19 cellular contexts compared by ENCODE assay signal in genomic region chr9:126592461-126592860, GRCh38. TPM values are rescaled to one million over a fixed set of nuclear protein-coding genes. Genes with fewer than 3 reads are reported as not detected.
DNase-seq lines count a peak whose midpoint lies in the region; FAIRE-seq and TF ChIP-seq lines count a peak whose summit lies in the region.
"Had no signal": no experiment of that assay in that cellular context is flagged by ENCODE, and none has a peak within 500 bp of the region (broad histone marks: within the 10 kb centered on the region; RNA-seq: fewer than 3 reads in every experiment).

No MANE protein-coding gene starts in this region.

- no peak for TF ChIP-seq EP300 in H1 (IDR thresholded peaks at IDR 0.05; ENCODE audit: borderline replicate concordance in 1 of 2, low read depth in 2 of 2, low read length in 2 of 2)

- H2BK12ac ChIP-seq in H1 (ENCODE audit: low read depth, low read length): no peak overlapping the region

- H3K18ac ChIP-seq in H1 (ENCODE audit: extremely low read depth, low read length): no peak overlapping the region

- H4K91ac ChIP-seq in H1 (replicated peaks; ENCODE audit: insufficient read length, low read length): no peak overlapping the region

- peaks cover 3% of the 10 kb centered on the region; the same call in 1 of the 2 replicates for H3K4me1 ChIP-seq in HAP-1
- peaks cover 0 to 6% (median under 1%) of the 10 kb centered on the region in 4 experiments; a peak in 1 of 7 replicates for H3K4me1 ChIP-seq in H1 (replicated peaks in 1 of 4; ENCODE audit: control insufficient read depth in 3 of 4, insufficient read depth in 4 of 4, low read length in 3 of 4)
- no peaks in the 10 kb centered on the region for H3K4me1 ChIP-seq in parathyroid adenoma

- no peak overlapping the region for H4K8ac ChIP-seq in H1 (ENCODE audit: extremely low read depth, insufficient read depth, low read length)

- peaks cover 6% of the 10 kb centered on the region; the same call in 1 of the 2 replicates for H3K27me3 ChIP-seq in HAP-1 (ENCODE audit: low read depth)
- no peaks in the 10 kb centered on the region; a peak in 1 of 7 replicates for H3K27me3 ChIP-seq in H1 (replicated peaks in 1 of 4; ENCODE audit: control insufficient read depth in 3 of 4, extremely low read depth in 1 of 4, insufficient read depth in 3 of 4, low read length in 3 of 4)
- H3K27me3 ChIP-seq in parathyroid adenoma (ENCODE audit: control insufficient read depth, insufficient read depth, low read length): no peaks in the 10 kb centered on the region

- FAIRE-seq in H1 (lab: Jason Lieb, UNC): no peak
- FAIRE-seq: D721Med, GM12892, GM18507, H54 had no signal

- POLR2A ChIA-PET in H1 (lab: Charles Lee; ENCODE audit: partially characterized antibody): no interaction called here

- H3K9ac ChIP-seq in H1 (replicated peaks in 1 of 4; ENCODE audit: extremely low read depth in 1 of 4, low read depth in 3 of 4, low read length in 3 of 4) (no peak overlapping the region), parathyroid adenoma (no peak overlapping the region)
- H3K9ac ChIP-seq: GM23248, KMS-11 had no signal

- no peaks in the 10 kb centered on the region for H4K20me1 ChIP-seq in H1 (replicated peaks in 1 of 2; ENCODE audit: control insufficient read depth in 1 of 2, insufficient read depth in 2 of 2, low read length in 2 of 2)

- no peak overlapping the region for H2BK5ac ChIP-seq in H1 (ENCODE audit: low read depth, low read length)

- no peaks in the 10 kb centered on the region for H3K23me2 ChIP-seq in H1 (ENCODE audit: low read depth, low read length)

- H2BK15ac ChIP-seq in H1 (ENCODE audit: low read length): no peak overlapping the region

- H3K4ac ChIP-seq in H1 (replicated peaks; ENCODE audit: insufficient read length, low read depth, low read length): no peak overlapping the region

- no peak overlapping the region for H2AK5ac ChIP-seq in H1 (ENCODE audit: low read depth, low read length)

- TF ChIP-seq RAD21 in H1 (IDR thresholded peaks at IDR 0.05 in 1 of 2, conservative IDR thresholded peaks at IDR 0.05 in 1 of 2; ENCODE audit: low read depth in 2 of 2, low read length in 2 of 2): no peak

- no peak overlapping the region for H4K5ac ChIP-seq in H1 (ENCODE audit: insufficient read length, low read depth, low read length)

- CTCF ChIA-PET in H1 (lab: Charles Lee; ENCODE audit: partially characterized antibody): interaction anchor here (1.2 to 2.8 kb wide), 6 partner anchors 11 to 111 kb away, joined by 3 to 8 read pairs (median 6); no protein-coding TSS in a partner anchor

- H2BK20ac ChIP-seq in H1 (ENCODE audit: low read length): no peak overlapping the region

- DNase-seq in HAP-1 (ENCODE audit: low spot score in 2 of 2) (peak; percentile 55 to 73), SK-MEL-5 (ENCODE audit: low read depth, low spot score) (peak; percentile 28), H1 (ENCODE audit: low read depth in 1 of 2, low spot score in 2 of 2) (no peak), AML-193 (lab: John Stamatoyannopoulos, UW) (no peak), DMS79 treated with DMSO at 0.1 percent for 48 hours (lab: John Stamatoyannopoulos, UW) (no peak)
- no peak for DNase-seq in activated CD4-positive, alpha-beta T cell treated with anti-CD3 and anti-CD28 coated beads for 4 hours
- DNase-seq: ACHN; Caco-2; CD4-positive, alpha-beta T cell; GDM1; GM23248 had no signal

- TF ChIP-seq CTCF in H1 (IDR thresholded peaks at IDR 0.05; ENCODE audit: control extremely low read depth in 1 of 3, insufficient read depth in 1 of 3, low read depth in 1 of 3, low read length in 3 of 3) (no peak), parathyroid adenoma (IDR thresholded peaks at IDR 0.05) (no peak)

- no peak overlapping the region for H3K4me3 ChIP-seq in HAP-1
- no peak overlapping the region for H3K4me3 ChIP-seq in H1 (ENCODE audit: extremely low read depth in 1 of 4, insufficient read depth in 2 of 4, low read depth in 3 of 4, low read length in 4 of 4)
- no peak overlapping the region for H3K4me3 ChIP-seq in parathyroid adenoma (ENCODE audit: low read depth, low read length)
- H3K4me3 ChIP-seq: GM23248 had no signal

- no peak overlapping the region for H2BK120ac ChIP-seq in H1 (replicated peaks; ENCODE audit: low read depth, low read length)

- 73% methylated on average over 8 of the region's 8 CpGs; no CpG with 5 or more reads in 1 of the 2 experiments for WGBS in H1 (ENCODE audit: extremely low coverage in 1 of 2, insufficient coverage in 1 of 2, insufficient read length in 1 of 2, insufficient replicate concordance in 2 of 2, low coverage in 1 of 2, low lambda C conversion rate in 2 of 2, missing lambda C conversion rate in 1 of 2), 2 experiments

- in situ Hi-C loops in HAP-1 (cut with MboI; ENCODE audit: low sequenced_read_pairs) (no loop called here), SK-MEL-5 (cut with HindIII; ENCODE audit: low pct_unique_long_range_greater_than_20kb, low sequenced_read_pairs) (no loop called here)

- H2AFZ ChIP-seq in H1 (ENCODE audit: low read length) (no peak overlapping the region), parathyroid adenoma (no peak overlapping the region)
- H2AFZ ChIP-seq: GM23248 had no signal

- no peaks in the 10 kb centered on the region for H3K79me1 ChIP-seq in H1 (ENCODE audit: low read depth, low read length)

- no peak overlapping the region for H3K23ac ChIP-seq in H1 (ENCODE audit: insufficient read length)

- no peak overlapping the region for H3K14ac ChIP-seq in H1 (ENCODE audit: insufficient read length)

- no peak for TF ChIP-seq POLR2A in H1 (IDR thresholded peaks at IDR 0.05; ENCODE audit: control extremely low read depth in 1 of 2, low read depth in 2 of 2, low read length in 2 of 2)

- no peaks in the 10 kb centered on the region for H3K79me2 ChIP-seq in H1 (ENCODE audit: control insufficient read depth in 1 of 2, insufficient read depth in 2 of 2, low read length in 2 of 2)
- H3K79me2 ChIP-seq in parathyroid adenoma: no peaks in the 10 kb centered on the region

- H3K9me3 ChIP-seq in HAP-1 (no peaks in the 10 kb centered on the region; the same call in 1 of the 2 replicates), H1 (ENCODE audit: insufficient read depth in 2 of 2, low read depth in 1 of 2, low read length in 1 of 2) (no peaks in the 10 kb centered on the region), parathyroid adenoma (ENCODE audit: control insufficient read depth, low read length) (no peaks in the 10 kb centered on the region)
- H3K9me3 ChIP-seq: Caco-2 had no signal

- H3K56ac ChIP-seq in H1 (replicated peaks; ENCODE audit: insufficient read length, low read depth, low read length): no peak overlapping the region

- no peak overlapping the region for H3K4me2 ChIP-seq in H1 (ENCODE audit: insufficient read depth in 1 of 2, low read depth in 2 of 2, low read length in 2 of 2)
- peak overlapping the region; percentile 52 for H3K4me2 ChIP-seq in parathyroid adenoma (ENCODE audit: low read length)
- H3K4me2 ChIP-seq: KMS-11 had no signal

- H3K36me3 ChIP-seq in HAP-1 (replicated peaks): no peaks in the 10 kb centered on the region
- H3K36me3 ChIP-seq in H1 (ENCODE audit: control insufficient read depth in 2 of 4, insufficient read depth in 4 of 4, low read length in 3 of 4): no peaks in the 10 kb centered on the region
- no peaks in the 10 kb centered on the region for H3K36me3 ChIP-seq in parathyroid adenoma (ENCODE audit: control insufficient read depth, insufficient read depth, low read length)

- H3K27ac ChIP-seq in H1 (ENCODE audit: low read depth, low read length) (no peak overlapping the region), parathyroid adenoma (no peak overlapping the region)
- H3K27ac ChIP-seq: C4-2B, GM23248, KMS-11 had no signal

TF ChIP-seq in H1, 55 proteins besides CTCF, POLR2A, EP300 and RAD21 (continues in another document):
- no peak for TF ChIP-seq CHD2 (IDR thresholded peaks at IDR 0.05; ENCODE audit: low read length)

RNA-seq across cellular contexts. Expression of gene LMX1B, which starts 21.3 kb away (rescaled TPM):
- total RNA-seq in SK-MEL-5 (2014; rRNA removed; shearing (Covaris generic)): 2.7 and 5.6 TPM in 2 replicates
- 10.2 and 13.4 TPM in 2 replicates for polyA plus RNA-seq in SK-MEL-5 (2015; cell fraction: cytosol; rRNA removed)
- polyA plus RNA-seq in SK-MEL-5 (2015; cell fraction: nucleus; rRNA removed): 4.1 and 6.0 TPM in 2 replicates
- total RNA-seq in H1 (2021; fragmentation: NEBNext Ultra II Directional; extraction: Animal tissue kit (Norgen Biotek cat#: 25700)): 0.37 and 0.52 TPM in 2 replicates
- 0.09 and 0.17 TPM in 2 replicates for polyA plus RNA-seq in H1 (2011; rRNA removed)
- polyA plus RNA-seq in H1 (2011; cell fraction: cytosol; rRNA removed): 0.17 TPM
- polyA plus RNA-seq in H1 (2011; cell fraction: nucleus; rRNA removed): 0.24 TPM
- 0.17 to 0.24 TPM (median 0.20 TPM) in 4 replicates for polyA plus RNA-seq in H1 (2012, experiment 1 of 2)
- polyA plus RNA-seq in H1 (2012, experiment 2 of 2): 0.16 TPM
- polyA plus RNA-seq in H1 (2013, experiment 1 of 2): 0.18 TPM
- polyA plus RNA-seq in H1 (2013, experiment 2 of 2): 0.22 TPM
- 0.07 and 0.16 TPM in 2 replicates for polyA minus RNA-seq in H1 (2011; rRNA and poly(A)+ RNA removed)
- 0.44 TPM for polyA minus RNA-seq in H1 (2011; cell fraction: cytosol; rRNA and poly(A)+ RNA removed)
- 0.10 TPM for polyA minus RNA-seq in H1 (2011; cell fraction: nucleus; rRNA and poly(A)+ RNA removed)
- total RNA-seq: CD4-positive, alpha-beta T cell; GM23248 had no signal
- polyA plus RNA-seq: BJ, GM23248 had no signal

Comparison
In these comparisons a context has a peak if more than half of its experiments do, and no peak if none do; other contexts are left out.
1. DNase-seq: peak in HAP-1 (2 of 2) and SK-MEL-5 (single experiment); none in H1 (0 of 2), AML-193 (0 of 2), activated CD4-positive, alpha-beta T cell treated with anti-CD3 and anti-CD28 coated beads for 4 hours (0 of 2) and DMS79 treated with DMSO at 0.1 percent for 48 hours (single experiment).